ENCODE assay signal across 12 cellular contexts in the genomic region with DNA sequence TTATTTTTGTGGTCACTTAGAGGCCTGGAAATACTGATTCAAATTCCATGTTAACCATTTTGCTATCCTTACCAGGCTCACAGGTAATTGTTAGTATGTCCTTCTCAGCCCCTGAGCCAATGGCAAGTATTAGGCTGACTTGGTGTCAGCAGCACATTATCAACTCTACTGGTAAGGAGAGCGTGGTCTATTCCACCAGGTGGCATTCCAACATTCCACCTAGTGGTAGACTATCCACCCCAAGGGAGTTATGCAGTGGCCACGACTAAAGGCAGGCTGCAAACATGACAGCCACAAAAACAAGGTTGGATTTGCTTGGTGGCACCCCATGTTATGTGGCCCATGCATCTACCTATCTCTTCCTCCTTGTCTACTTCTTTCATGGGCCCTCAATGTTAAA. TPM values are rescaled to one million over a fixed set of nuclear protein-coding genes. Genes with fewer than 3 reads are reported as not detected.
A peak's percentile ranks its signal among the peaks of the same experiment; 100 is the strongest.
DNase-seq lines count a peak whose midpoint lies in the region; ATAC-seq and TF ChIP-seq lines count a peak whose summit lies in the region.
"Had no signal": no experiment of that assay in that cellular context is flagged by ENCODE, and none has a peak within 500 bp of the region (broad histone marks: within the 10 kb centered on the region; RNA-seq: fewer than 3 reads in every experiment).

No MANE protein-coding gene starts in this region.

- no TSS peak for BruUV-seq in HCT116 (replicated peaks; lab: Mats Ljungman, UMichigan)

- no peaks in the 10 kb centered on the region for H3K79me2 ChIP-seq in DND-41 (ENCODE audit: insufficient read depth, low read length)
- H3K79me2 ChIP-seq in HCT116 (ENCODE audit: insufficient read depth, low read length): no peaks in the 10 kb centered on the region

- no peak overlapping the region for H2AFZ ChIP-seq in DND-41 (ENCODE audit: low read depth, low read length)
- H2AFZ ChIP-seq in HCT116 (ENCODE audit: low read depth, low read length, poor library complexity, severe bottlenecking): no peak overlapping the region

- POLR2A ChIA-PET in HCT116 (lab: Charles Lee): no interaction called here

- H3K4me1 ChIP-seq in DND-41 (ENCODE audit: insufficient read depth, low read length): no peaks in the 10 kb centered on the region
- H3K4me1 ChIP-seq in HCT116 (ENCODE audit: control insufficient read depth in 1 of 2, insufficient read depth in 2 of 2, low read length in 2 of 2): peaks cover 0 to 12% of the 10 kb centered on the region in 2 experiments; a peak in 3 of 4 replicates
- H3K4me1 ChIP-seq in right lobe of liver: no peaks in the 10 kb centered on the region
- H3K4me1 ChIP-seq: gastrocnemius medialis had no signal

- TF ChIP-seq CTCF in DND-41 (IDR thresholded peaks at IDR 0.05; ENCODE audit: borderline replicate concordance, extremely low read depth, low read length, poor library complexity, severe bottlenecking) (peak; percentile 19), HCT116 (IDR thresholded peaks at IDR 0.05 in 2 of 3, conservative IDR thresholded peaks at IDR 0.05 in 1 of 3; ENCODE audit: borderline replicate concordance in 1 of 3, insufficient read depth in 1 of 3, low read depth in 2 of 3, low read length in 2 of 3) (peak; percentile 41 to 93 (median 50); a peak in 5 of 6 replicates), right lobe of liver (IDR thresholded peaks at IDR 0.05) (peak; percentile 14 to 46 (median 28))

- no CpG with 5 or more reads among the region's 2 CpGs for WGBS in right lobe of liver (ENCODE audit: insufficient coverage, low coverage, low lambda C conversion rate, missing lambda C conversion rate)

- ATAC-seq in DND-41 (ENCODE audit: insufficient read depth, low read depth): no peak
- peak; percentile 98 for ATAC-seq in HCT116
- ATAC-seq in right lobe of liver: peak; percentile 56 to 86 (median 75)
- no peak for ATAC-seq in GM18907 (IDR thresholded peaks at IDR 0.05; ENCODE audit: unreplicated experiment)
- ATAC-seq: gastrocnemius medialis, Right ventricle myocardium inferior had no signal

- no peak overlapping the region for H3K27ac ChIP-seq in DND-41 (ENCODE audit: low read length)
- no peak overlapping the region for H3K27ac ChIP-seq in HCT116 (ENCODE audit: low read depth, low read length)
- peak overlapping the region; percentile 55 for H3K27ac ChIP-seq in angular gyrus (ENCODE audit: low read depth, low read length)
- no peak overlapping the region for H3K27ac ChIP-seq in right lobe of liver
- H3K27ac ChIP-seq: gastrocnemius medialis had no signal

- H3K9me3 ChIP-seq in DND-41 (ENCODE audit: insufficient read depth, low read length, severe bottlenecking) (no peaks in the 10 kb centered on the region), HCT116 (ENCODE audit: control insufficient read depth in 1 of 2, insufficient read depth in 1 of 2, low read depth in 1 of 2, low read length in 2 of 2) (no peaks in the 10 kb centered on the region), right lobe of liver (no peaks in the 10 kb centered on the region)
- H3K9me3 ChIP-seq: gastrocnemius medialis had no signal

- RAD21 ChIA-PET in HCT116 (lab: Charles Lee; ENCODE audit: low non-redundant PET in 1 of 2, low total read pairs in 2 of 2, uncharacterized antibody in 2 of 2, unreplicated experiment in 2 of 2): no interaction called here

- no peaks in the 10 kb centered on the region for H4K20me1 ChIP-seq in DND-41 (ENCODE audit: insufficient read depth, low read length)
- no peaks in the 10 kb centered on the region for H4K20me1 ChIP-seq in HCT116 (ENCODE audit: insufficient read depth)

- no peak overlapping the region for H3K4me2 ChIP-seq in DND-41 (ENCODE audit: insufficient read depth, low read length)
- H3K4me2 ChIP-seq in HCT116 (ENCODE audit: low read length): no peak overlapping the region

- CTCF ChIA-PET in HCT116 (lab: Charles Lee): no interaction called here

- H3K9me2 ChIP-seq in HCT116 (ENCODE audit: insufficient read depth): no peaks in the 10 kb centered on the region

- DNase-seq in DND-41: no peak
- DNase-seq in HCT116 (ENCODE audit: low read depth, low spot score): peak; percentile 41
- no peak for DNase-seq in right lobe of liver
- DNase-seq in cerebellar nuclear complex (lab: John Stamatoyannopoulos, UW): no peak
- no peak for DNase-seq in cortex of kidney (lab: John Stamatoyannopoulos, UW)
- DNase-seq: gastrocnemius medialis, NCI-H1105 had no signal

- H3K27me3 ChIP-seq in DND-41 (ENCODE audit: insufficient read depth, low read length, poor library complexity) (peaks cover 8% of the 10 kb centered on the region), HCT116 (ENCODE audit: insufficient read depth, low read length) (no peaks in the 10 kb centered on the region), right lobe of liver (no peaks in the 10 kb centered on the region)
- H3K27me3 ChIP-seq: gastrocnemius medialis had no signal

- H3K9ac ChIP-seq in DND-41 (ENCODE audit: low read depth, low read length) (no peak overlapping the region), HCT116 (ENCODE audit: low read length) (no peak overlapping the region)

- intact Hi-C loops in HCT116 (cut with micrococcal nuclease) (loop anchor here (2.0 kb wide), 1 partner anchor 168 kb away; no protein-coding TSS in a partner anchor), right lobe of liver (cut with DNase I) (no loop called here)

- peak; percentile 69 for TF ChIP-seq RAD21 in HCT116 (IDR thresholded peaks at IDR 0.05; ENCODE audit: low read depth)

- no peak for TF ChIP-seq POLR2A in HCT116 (IDR thresholded peaks at IDR 0.05; ENCODE audit: borderline replicate concordance, extremely low read depth, insufficient read depth, insufficient read length)
- no peak for TF ChIP-seq POLR2A in right lobe of liver (IDR thresholded peaks at IDR 0.05)

- H3K4me3 ChIP-seq in DND-41 (ENCODE audit: low read depth in 1 of 2, low read length in 2 of 2) (no peak overlapping the region), HCT116 (replicated peaks in 1 of 2; ENCODE audit: low read depth in 1 of 2, low read length in 2 of 2) (no peak overlapping the region), right lobe of liver (no peak overlapping the region)
- H3K4me3 ChIP-seq: gastrocnemius medialis, smooth muscle cell had no signal

- H3K36me3 ChIP-seq in DND-41 (ENCODE audit: insufficient read depth, low read length) (no peaks in the 10 kb centered on the region), HCT116 (ENCODE audit: control insufficient read depth in 1 of 2, insufficient read depth in 2 of 2, low read length in 2 of 2) (no peaks in the 10 kb centered on the region), right lobe of liver (no peaks in the 10 kb centered on the region)
- H3K36me3 ChIP-seq: gastrocnemius medialis had no signal

TF ChIP-seq in HCT116, 20 proteins besides CTCF, POLR2A, EP300 and RAD21 (continues in another document):
- no peak for TF ChIP-seq JUND (IDR thresholded peaks at IDR 0.05)
- TF ChIP-seq, protein P1, sequence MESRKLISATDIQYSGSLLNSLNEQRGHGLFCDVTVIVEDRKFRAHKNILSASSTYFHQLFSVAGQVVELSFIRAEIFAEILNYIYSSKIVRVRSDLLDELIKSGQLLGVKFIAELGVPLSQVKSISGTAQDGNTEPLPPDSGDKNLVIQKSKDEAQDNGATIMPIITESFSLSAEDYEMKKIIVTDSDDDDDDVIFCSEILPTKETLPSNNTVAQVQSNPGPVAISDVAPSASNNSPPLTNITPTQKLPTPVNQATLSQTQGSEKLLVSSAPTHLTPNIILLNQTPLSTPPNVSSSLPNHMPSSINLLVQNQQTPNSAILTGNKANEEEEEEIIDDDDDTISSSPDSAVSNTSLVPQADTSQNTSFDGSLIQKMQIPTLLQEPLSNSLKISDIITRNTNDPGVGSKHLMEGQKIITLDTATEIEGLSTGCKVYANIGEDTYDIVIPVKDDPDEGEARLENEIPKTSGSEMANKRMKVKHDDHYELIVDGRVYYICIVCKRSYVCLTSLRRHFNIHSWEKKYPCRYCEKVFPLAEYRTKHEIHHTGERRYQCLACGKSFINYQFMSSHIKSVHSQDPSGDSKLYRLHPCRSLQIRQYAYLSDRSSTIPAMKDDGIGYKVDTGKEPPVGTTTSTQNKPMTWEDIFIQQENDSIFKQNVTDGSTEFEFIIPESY (IDR thresholded peaks at IDR 0.05; ENCODE audit: extremely low read depth, insufficient replicate concordance, low read length): no peak
- TF ChIP-seq SRF (IDR thresholded peaks at IDR 0.05; ENCODE audit: low read depth): no peak
- no peak for TF ChIP-seq EZH2 (IDR thresholded peaks at IDR 0.05)
- no peak for TF ChIP-seq CEBPB (IDR thresholded peaks at IDR 0.05; ENCODE audit: low read depth)
- no peak for TF ChIP-seq POLR2AphosphoS5 (IDR thresholded peaks at IDR 0.05; ENCODE audit: low read depth, low read length)
- TF ChIP-seq, protein P2, sequence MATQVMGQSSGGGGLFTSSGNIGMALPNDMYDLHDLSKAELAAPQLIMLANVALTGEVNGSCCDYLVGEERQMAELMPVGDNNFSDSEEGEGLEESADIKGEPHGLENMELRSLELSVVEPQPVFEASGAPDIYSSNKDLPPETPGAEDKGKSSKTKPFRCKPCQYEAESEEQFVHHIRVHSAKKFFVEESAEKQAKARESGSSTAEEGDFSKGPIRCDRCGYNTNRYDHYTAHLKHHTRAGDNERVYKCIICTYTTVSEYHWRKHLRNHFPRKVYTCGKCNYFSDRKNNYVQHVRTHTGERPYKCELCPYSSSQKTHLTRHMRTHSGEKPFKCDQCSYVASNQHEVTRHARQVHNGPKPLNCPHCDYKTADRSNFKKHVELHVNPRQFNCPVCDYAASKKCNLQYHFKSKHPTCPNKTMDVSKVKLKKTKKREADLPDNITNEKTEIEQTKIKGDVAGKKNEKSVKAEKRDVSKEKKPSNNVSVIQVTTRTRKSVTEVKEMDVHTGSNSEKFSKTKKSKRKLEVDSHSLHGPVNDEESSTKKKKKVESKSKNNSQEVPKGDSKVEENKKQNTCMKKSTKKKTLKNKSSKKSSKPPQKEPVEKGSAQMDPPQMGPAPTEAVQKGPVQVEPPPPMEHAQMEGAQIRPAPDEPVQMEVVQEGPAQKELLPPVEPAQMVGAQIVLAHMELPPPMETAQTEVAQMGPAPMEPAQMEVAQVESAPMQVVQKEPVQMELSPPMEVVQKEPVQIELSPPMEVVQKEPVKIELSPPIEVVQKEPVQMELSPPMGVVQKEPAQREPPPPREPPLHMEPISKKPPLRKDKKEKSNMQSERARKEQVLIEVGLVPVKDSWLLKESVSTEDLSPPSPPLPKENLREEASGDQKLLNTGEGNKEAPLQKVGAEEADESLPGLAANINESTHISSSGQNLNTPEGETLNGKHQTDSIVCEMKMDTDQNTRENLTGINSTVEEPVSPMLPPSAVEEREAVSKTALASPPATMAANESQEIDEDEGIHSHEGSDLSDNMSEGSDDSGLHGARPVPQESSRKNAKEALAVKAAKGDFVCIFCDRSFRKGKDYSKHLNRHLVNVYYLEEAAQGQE (IDR thresholded peaks at IDR 0.05; ENCODE audit: low read depth): no peak
- TF ChIP-seq CBX3 (IDR thresholded peaks at IDR 0.05; ENCODE audit: low read depth): no peak
- TF ChIP-seq FOSL1 (IDR thresholded peaks at IDR 0.05; ENCODE audit: low read depth): no peak

RNA-seq across cellular contexts. Expression of a gene that starts 31.8 kb away (rescaled TPM):
- total RNA-seq in HCT116 (2021; ENCODE audit: unreplicated experiment) (28.2 TPM), right lobe of liver (10 to 100 TPM; 11.9 to 24.7 (median 17.7) TPM)
- polyA plus RNA-seq in HCT116 (2012): 4.5 and 5.6 TPM in 2 replicates

RNA-seq across cellular contexts. Expression of a gene that starts 39.5 kb away (rescaled TPM):
- total RNA-seq in HCT116 (2021; ENCODE audit: unreplicated experiment): not detected
- not detected in 2 replicates for polyA plus RNA-seq in HCT116 (2012)
- 1 to 10 TPM in 5 of 6 experiments, under 1 TPM in 1; 0.92 to 2.7 (median 1.4) TPM for total RNA-seq in right lobe of liver
- total RNA-seq: activated T-helper 2 cell treated with anti-CD3 and anti-CD28 coated beads, Interferon-gamma antibody, Interleukin-2, Interleukin-4, amounts not matched to agents 10 μg/mL and 5 μg/mL and 100 μg/mL, durations not matched to agents 14 hours and 24 hours and 36 hours had no signal

Comparison
In these comparisons a context has a peak if more than half of its experiments do, and no peak if none do; other contexts are left out.
1. ATAC-seq: peak in HCT116 (single experiment) and right lobe of liver (4 of 4); none in DND-41 (single experiment) and GM18907 (single experiment).
2. Peak in every context shown above with its lines, with median percentiles within 50 percentile points of each other: CTCF ChIP-seq.